In genomic region chr1:206709772-206710456, GRCh38 we compare ENCODE assay signal across 14 cellular contexts. TPM values are rescaled to one million over a fixed set of nuclear protein-coding genes. Genes with fewer than 3 reads are reported as not detected.
DNase-seq lines count a peak whose midpoint lies in the region; ATAC-seq, FAIRE-seq and TF ChIP-seq lines count a peak whose summit lies in the region.
"Had no signal": no experiment of that assay in that cellular context is flagged by ENCODE, and none has a peak within 500 bp of the region (broad histone marks: within the 10 kb centered on the region; RNA-seq: fewer than 3 reads in every experiment).

No MANE protein-coding gene starts in this region.

- CTCF ChIA-PET in Caco-2 (lab: Charles Lee): interaction anchor here (0.5 to 1.3 kb wide), 3 partner anchors 10 to 1977 kb away, joined by 3 read pairs; no protein-coding TSS in a partner anchor

- H3K9me3 Mint-ChIP-seq in Caco-2 (ENCODE audit: unreplicated experiment): no peaks in the 10 kb centered on the region
- H3K9me3 Mint-ChIP-seq in chondrocyte (ENCODE audit: low read depth): no peaks in the 10 kb centered on the region
- no peaks in the 10 kb centered on the region for H3K9me3 Mint-ChIP-seq in natural killer cell treated with Interleukin-12 subunit alpha and Interleukin-12 subunit beta and Interleukin-15 and Interleukin-18, amount 100 ng/mL, for 72 hours
- H3K9me3 Mint-ChIP-seq: activated CD8-positive, alpha-beta T cell treated with anti-CD3 and anti-CD28 coated beads for 36 hours; activated naive CD4-positive, alpha-beta T cell treated with anti-CD3 and anti-CD28 coated beads, Interleukin-2, amount 50 U/mL, for 72 hours had no signal

- H3K27ac Mint-ChIP-seq in Caco-2 (ENCODE audit: unreplicated experiment): peak overlapping the region; percentile 39
- peak overlapping the region; percentile 67 for H3K27ac Mint-ChIP-seq in chondrocyte (ENCODE audit: unreplicated experiment)
- H3K27ac Mint-ChIP-seq in natural killer cell treated with Interleukin-12 subunit alpha and Interleukin-12 subunit beta and Interleukin-15 and Interleukin-18, amount 100 ng/mL, for 72 hours: peak overlapping the region; percentile 53 to 68
- H3K27ac Mint-ChIP-seq: activated CD8-positive, alpha-beta T cell treated with anti-CD3 and anti-CD28 coated beads for 36 hours; activated naive CD4-positive, alpha-beta T cell treated with anti-CD3 and anti-CD28 coated beads, Interleukin-2, amount 50 U/mL, for 72 hours had no signal

- peaks cover 49% of the 10 kb centered on the region for H3K4me1 Mint-ChIP-seq in Caco-2 (ENCODE audit: low read depth, unreplicated experiment)
- peaks cover 77% of the 10 kb centered on the region for H3K4me1 Mint-ChIP-seq in chondrocyte (ENCODE audit: low read depth)
- H3K4me1 Mint-ChIP-seq in natural killer cell treated with Interleukin-12 subunit alpha and Interleukin-12 subunit beta and Interleukin-15 and Interleukin-18, amount 100 ng/mL, for 72 hours (ENCODE audit: low read depth in 2 of 2): peaks cover 72 to 78% of the 10 kb centered on the region in 2 donors

- H3K4me1 ChIP-seq in Caco-2: peaks cover 38% of the 10 kb centered on the region
- peaks cover 53% of the 10 kb centered on the region for H3K4me1 ChIP-seq in HUES48 (ENCODE audit: control insufficient read depth, insufficient read depth, low read length)

- H3K9me3 ChIP-seq in Caco-2: no peaks in the 10 kb centered on the region
- no peaks in the 10 kb centered on the region for H3K9me3 ChIP-seq in HUES48 (ENCODE audit: control insufficient read depth, insufficient read depth, low read length)

- peak in 1 of 2 donors; percentile 36 for ATAC-seq in natural killer cell treated with Interleukin-12 subunit alpha and Interleukin-12 subunit beta and Interleukin-15 and Interleukin-18, amount 100 ng/mL, for 72 hours
- no peak for ATAC-seq in HG03432 (IDR thresholded peaks at IDR 0.05; ENCODE audit: unreplicated experiment)
- ATAC-seq: activated CD8-positive, alpha-beta T cell treated with anti-CD3 and anti-CD28 coated beads for 36 hours; activated naive CD4-positive, alpha-beta T cell treated with anti-CD3 and anti-CD28 coated beads, Interleukin-2, amount 50 U/mL, for 72 hours had no signal

- BruUV-seq in Caco-2 (replicated peaks; lab: Mats Ljungman, UMichigan): no TSS peak

- no peak for FAIRE-seq in GM12891 (lab: Jason Lieb, UNC)
- FAIRE-seq: H54 had no signal

- H3K4me3 ChIP-seq in Caco-2 (ENCODE audit: low read depth, low read length) (no peak overlapping the region), HUES48 (ENCODE audit: low read depth, low read length) (no peak overlapping the region)

- peaks cover 2% of the 10 kb centered on the region for H3K36me3 ChIP-seq in Caco-2 (ENCODE audit: control insufficient read depth, insufficient read depth, low read length)
- no peaks in the 10 kb centered on the region for H3K36me3 ChIP-seq in HUES48 (ENCODE audit: control insufficient read depth, insufficient read depth, low read length)

- no peaks in the 10 kb centered on the region for H3K27me3 ChIP-seq in Caco-2 (replicated peaks; ENCODE audit: control insufficient read depth, insufficient read depth, low read length)
- H3K27me3 ChIP-seq in HUES48 (ENCODE audit: control insufficient read depth, insufficient read depth, low read length): no peaks in the 10 kb centered on the region

- peak overlapping the region; percentile 19 for H3K27ac ChIP-seq in HUES48 (ENCODE audit: low read depth, low read length)

- H3K27me3 Mint-ChIP-seq in Caco-2 (ENCODE audit: insufficient read depth, unreplicated experiment) (no peaks in the 10 kb centered on the region), chondrocyte (ENCODE audit: low read depth) (no peaks in the 10 kb centered on the region)
- no peaks in the 10 kb centered on the region for H3K27me3 Mint-ChIP-seq in natural killer cell treated with Interleukin-12 subunit alpha and Interleukin-12 subunit beta and Interleukin-15 and Interleukin-18, amount 100 ng/mL, for 72 hours
- H3K27me3 Mint-ChIP-seq: activated CD8-positive, alpha-beta T cell treated with anti-CD3 and anti-CD28 coated beads for 36 hours had no signal

- TF ChIP-seq POLR2A in GM12891 (IDR thresholded peaks at IDR 0.05; ENCODE audit: low read depth, low read length): no peak

- H3K4me3 Mint-ChIP-seq in Caco-2 (ENCODE audit: unreplicated experiment) (no peak overlapping the region), chondrocyte (ENCODE audit: unreplicated experiment) (no peak overlapping the region)
- H3K4me3 Mint-ChIP-seq in natural killer cell treated with Interleukin-12 subunit alpha and Interleukin-12 subunit beta and Interleukin-15 and Interleukin-18, amount 100 ng/mL, for 72 hours: peak overlapping the region; percentile 52
- H3K4me3 Mint-ChIP-seq: activated CD8-positive, alpha-beta T cell treated with anti-CD3 and anti-CD28 coated beads for 36 hours had no signal

- TF ChIP-seq CTCF in Caco-2 (IDR thresholded peaks at IDR 0.05; ENCODE audit: insufficient read depth in 1 of 2, low read depth in 1 of 2, low read length in 1 of 2, severe bottlenecking in 1 of 2, unreplicated experiment in 1 of 2): no peak
- TF ChIP-seq CTCF in chondrocyte (IDR thresholded peaks at IDR 0.05): no peak

- DNase-seq in Caco-2: no peak
- no peak for DNase-seq in chondrocyte (ENCODE audit: low spot score)
- DNase-seq in natural killer cell treated with Interleukin-12 subunit alpha and Interleukin-12 subunit beta and Interleukin-15 and Interleukin-18, amount 100 ng/mL, for 72 hours (ENCODE audit: low spot score): no peak
- DNase-seq in GM12891 (ENCODE audit: insufficient read length, low spot score): no peak
- DNase-seq in AG08396 (ENCODE audit: low spot score): no peak
- DNase-seq: activated CD8-positive, alpha-beta T cell treated with anti-CD3 and anti-CD28 coated beads for 36 hours; dermis blood vessel endothelial cell; KG1; NCI-H187; substantia nigra had no signal

- H3K36me3 Mint-ChIP-seq in Caco-2 (ENCODE audit: insufficient read depth, unreplicated experiment) (peaks cover 7% of the 10 kb centered on the region), chondrocyte (ENCODE audit: low read depth) (no peaks in the 10 kb centered on the region)
- H3K36me3 Mint-ChIP-seq in natural killer cell treated with Interleukin-12 subunit alpha and Interleukin-12 subunit beta and Interleukin-15 and Interleukin-18, amount 100 ng/mL, for 72 hours: no peaks in the 10 kb centered on the region

- intact Hi-C loops in Caco-2 (cut with micrococcal nuclease; ENCODE audit: unreplicated experiment): loop anchor here (2.0 kb wide), 1 partner anchor 75 kb away; the partner anchor contains the start of gene DYRK3

- no peak overlapping the region for H3K9ac ChIP-seq in HUES48 (ENCODE audit: low read depth, low read length)

- POLR2A ChIA-PET in Caco-2 (lab: Charles Lee): interaction anchor here (1.0 kb wide), 1 partner anchor 26 kb away, joined by 4 read pairs; no protein-coding TSS in a partner anchor

TF ChIP-seq in GM12891, 5 proteins besides CTCF, POLR2A, EP300 and RAD21:
- no peak for TF ChIP-seq SPI1 (IDR thresholded peaks at IDR 0.05; ENCODE audit: low read depth, low read length)
- TF ChIP-seq POU2F2 (IDR thresholded peaks at IDR 0.05; ENCODE audit: low read depth, low read length): no peak
- TF ChIP-seq PAX5 (IDR thresholded peaks at IDR 0.05; ENCODE audit: insufficient read depth, low read length, severe bottlenecking): no peak
- TF ChIP-seq POLR2AphosphoS5 (IDR thresholded peaks at IDR 0.05; ENCODE audit: low read depth, low read length): no peak
- TF ChIP-seq TAF1 (IDR thresholded peaks at IDR 0.05; ENCODE audit: low read depth, low read length): no peak

RNA-seq across cellular contexts. Expression of gene MAPKAPK2, which starts 25.2 kb away (rescaled TPM):
- total RNA-seq in Caco-2 (2022) (88.2 and 96.8 TPM in 2 replicates), chondrocyte (66.6 to 88.0 TPM (median 87.9 TPM) in 3 replicates)
- total RNA-seq in natural killer cell treated with Interleukin-12 subunit alpha and Interleukin-12 subunit beta and Interleukin-15 and Interleukin-18, amount 100 ng/mL, for 72 hours: 100 to 1,000 TPM; 104 to 115 TPM
- 59.4 TPM for polyA plus RNA-seq in GM12891 (2012; ENCODE audit: low read depth, missing spikeins)
